18 cellular contexts compared by ENCODE assay signal in genomic region chr20:39627765-39628164, GRCh38.
A peak's percentile ranks its signal among the peaks of the same experiment; 100 is the strongest.
DNase-seq lines count a peak whose midpoint lies in the region; ATAC-seq and TF ChIP-seq lines count a peak whose summit lies in the region.
"Had no signal": no experiment of that assay in that cellular context is flagged by ENCODE, and none has a peak within 500 bp of the region (broad histone marks: within the 10 kb centered on the region; RNA-seq: fewer than 3 reads in every experiment).

No MANE protein-coding gene starts in this region.

- no peak for TF ChIP-seq POLR2A in gastroesophageal sphincter (IDR thresholded peaks at IDR 0.05)

- no peaks in the 10 kb centered on the region for H3K9me3 Mint-ChIP-seq in MCF 10A (ENCODE audit: unreplicated experiment)
- no peaks in the 10 kb centered on the region for H3K9me3 Mint-ChIP-seq in activated CD4-positive, alpha-beta T cell treated with anti-CD3 and anti-CD28 coated beads for 36 hours (ENCODE audit: low read depth)
- H3K9me3 Mint-ChIP-seq: CD4-positive, alpha-beta T cell; GM23338 had no signal

- H2AFZ ChIP-seq in mammary epithelial cell (ENCODE audit: low read depth, low read length) = no peak overlapping the region
- H2AFZ ChIP-seq in GM23248 = no peak overlapping the region
- H2AFZ ChIP-seq: GM23338 had no signal

- H3K9ac ChIP-seq in mammary epithelial cell (ENCODE audit: insufficient read depth, low read length) (no peak overlapping the region), GM23248 (no peak overlapping the region)

- H3F3A ChIP-seq in GM23248 (ENCODE audit: insufficient read depth) = peaks cover 15% of the 10 kb centered on the region; the same call in 1 of the 2 replicates

- H3K9me3 ChIP-seq in mammary epithelial cell (replicated peaks; ENCODE audit: insufficient read depth, low read length) (peaks cover 4% of the 10 kb centered on the region), GM23248 (ENCODE audit: low read depth) (no peaks in the 10 kb centered on the region), gastroesophageal sphincter (peaks cover 0 to 5% (median 0%) of the 10 kb centered on the region in 3 donors)
- H3K9me3 ChIP-seq: A549, Caco-2 had no signal

- H3K27ac ChIP-seq in mammary epithelial cell (ENCODE audit: insufficient read depth, low read depth, low read length) = no peak overlapping the region
- no peak overlapping the region for H3K27ac ChIP-seq in GM23248
- no peak overlapping the region for H3K27ac ChIP-seq in gastroesophageal sphincter
- H3K27ac ChIP-seq: 22Rv1, A549, C4-2B, HL-60 had no signal

- H3K4me1 Mint-ChIP-seq in MCF 10A (ENCODE audit: insufficient read depth, unreplicated experiment) = peaks cover 55% of the 10 kb centered on the region
- no peaks in the 10 kb centered on the region for H3K4me1 Mint-ChIP-seq in activated CD4-positive, alpha-beta T cell treated with anti-CD3 and anti-CD28 coated beads for 36 hours

- no peaks in the 10 kb centered on the region for H3K27me3 Mint-ChIP-seq in MCF 10A (ENCODE audit: insufficient read depth, unreplicated experiment)
- peaks cover 4% of the 10 kb centered on the region for H3K27me3 Mint-ChIP-seq in activated CD4-positive, alpha-beta T cell treated with anti-CD3 and anti-CD28 coated beads for 36 hours
- H3K27me3 Mint-ChIP-seq: CD4-positive, alpha-beta T cell had no signal

- H3K27me3 ChIP-seq in mammary epithelial cell (ENCODE audit: insufficient read depth, low read length) (no peaks in the 10 kb centered on the region), GM23248 (replicated peaks; ENCODE audit: insufficient read depth) (no peaks in the 10 kb centered on the region), gastroesophageal sphincter (no peaks in the 10 kb centered on the region)

- no peaks in the 10 kb centered on the region for H3K79me2 ChIP-seq in mammary epithelial cell (ENCODE audit: insufficient read depth, low read length)
- no peaks in the 10 kb centered on the region for H3K79me2 ChIP-seq in GM23248 (ENCODE audit: insufficient read depth)

- H3K4me2 ChIP-seq in mammary epithelial cell (ENCODE audit: insufficient read depth, low read depth, low read length) (no peak overlapping the region), GM23248 (ENCODE audit: unreplicated experiment) (no peak overlapping the region)
- H3K4me2 ChIP-seq: A549, GM23338 had no signal

- H3K4me3 Mint-ChIP-seq in MCF 10A (ENCODE audit: unreplicated experiment) = no peak overlapping the region
- H3K4me3 Mint-ChIP-seq in activated CD4-positive, alpha-beta T cell treated with anti-CD3 and anti-CD28 coated beads for 36 hours = no peak overlapping the region
- H3K4me3 Mint-ChIP-seq: CD4-positive, alpha-beta T cell; GM23338 had no signal

- no peaks in the 10 kb centered on the region for H3K9me2 ChIP-seq in GM23248 (ENCODE audit: insufficient read depth)

- TF ChIP-seq CTCF in MCF 10A (IDR thresholded peaks at IDR 0.05; ENCODE audit: unreplicated experiment) (no peak), mammary epithelial cell (conservative IDR thresholded peaks at IDR 0.05 in 1 of 2, IDR thresholded peaks at IDR 0.05 in 1 of 2; ENCODE audit: extremely low read depth in 1 of 2, insufficient read depth in 1 of 2, low read depth in 1 of 2, low read length in 2 of 2) (no peak), epithelial cell of esophagus (IDR thresholded peaks at IDR 0.05; ENCODE audit: insufficient read depth, low read depth, low read length, missing control alignments) (no peak), gastroesophageal sphincter (IDR thresholded peaks at IDR 0.05) (no peak)

- no peak for TF ChIP-seq EP300 in gastroesophageal sphincter (IDR thresholded peaks at IDR 0.05)

- H4K20me1 ChIP-seq in mammary epithelial cell (ENCODE audit: insufficient read depth, low read length) = no peaks in the 10 kb centered on the region
- H4K20me1 ChIP-seq in GM23248 (ENCODE audit: insufficient read depth) = no peaks in the 10 kb centered on the region

- WGBS in mammary epithelial cell (ENCODE audit: low coverage, missing lambda C conversion rate) = 54% methylated on average over 1 of the region's 1 CpG
- 7 to 27% methylated on average over 1 of the region's 1 CpG for WGBS in GM23248 (ENCODE audit: low coverage in 1 of 2, low lambda C conversion rate in 2 of 2, missing lambda C conversion rate in 2 of 2), 2 experiments
- 75 to 82% methylated on average over 1 of the region's 1 CpG for WGBS in gastroesophageal sphincter (ENCODE audit: low coverage in 1 of 2), 2 donors

- peak; percentile 57 for ATAC-seq in gastroesophageal sphincter
- ATAC-seq in activated CD4-positive, alpha-beta T cell treated with anti-CD3 and anti-CD28 coated beads for 36 hours = no peak
- ATAC-seq: A549, GM23338 had no signal

- POLR2A ChIA-PET in MCF 10A (lab: Yijun Ruan, JAX) = interaction anchor here (0.6 to 1.2 kb wide), 3 partner anchors 22 to 107 kb away, joined by 3 read pairs; no protein-coding TSS in a partner anchor
- POLR2A ChIA-PET in activated CD4-positive, alpha-beta T cell treated with anti-CD3 and anti-CD28 coated beads for 36 hours (lab: Charles Lee) = no interaction called here

- DNase-seq in MCF 10A (ENCODE audit: unreplicated experiment) (peak; percentile 61), mammary epithelial cell (no peak), GM23248 (peak; percentile 1), epithelial cell of esophagus (ENCODE audit: low read depth) (peak; percentile 24), activated gamma-delta T cell (lab: John Stamatoyannopoulos, UW) (no peak)
- DNase-seq in activated CD4-positive, alpha-beta T cell treated with anti-CD3 and anti-CD28 coated beads for 36 hours = no peak
- DNase-seq in stimulated activated CD4-positive, alpha-beta T cell treated with anti-CD3 and anti-CD28 coated beads, Interleukin-15, amount 100 ng/mL, for 24 hours = no peak
- DNase-seq: AML-193; Caco-2; CD4-positive, alpha-beta T cell; GDM1; HCEC 1CT had no signal

- in situ Hi-C loops in mammary epithelial cell (cut with MboI; ENCODE audit: low sequenced_read_pairs in 2 of 2) (no loop called here), GM23248 (cut with MboI) (no loop called here)

- intact Hi-C loops in MCF 10A (cut with micrococcal nuclease) (no loop called here), mammary epithelial cell (cut with micrococcal nuclease) (no loop called here)
- intact Hi-C loops in activated CD4-positive, alpha-beta T cell treated with anti-CD3 and anti-CD28 coated beads for 36 hours (cut with DNase I, micrococcal nuclease) = no loop called here

- H3K4me1 ChIP-seq in mammary epithelial cell (ENCODE audit: insufficient read depth, low read length) = peaks cover 3% of the 10 kb centered on the region
- H3K4me1 ChIP-seq in GM23248 (ENCODE audit: insufficient read depth) = peaks cover 9% of the 10 kb centered on the region; the same call in 1 of the 2 replicates
- no peaks in the 10 kb centered on the region for H3K4me1 ChIP-seq in gastroesophageal sphincter
- H3K4me1 ChIP-seq: A549, Caco-2 had no signal

- no TSS peak for BruUV-seq in MCF 10A (replicated peaks; lab: Mats Ljungman, UMichigan)
- no TSS peak for BruUV-seq in mammary epithelial cell (replicated peaks; lab: Mats Ljungman, UMichigan)

- CTCF ChIA-PET in MCF 10A (lab: Yijun Ruan, JAX) = interaction anchor here (0.9 to 1.1 kb wide), 2 partner anchors 363 to 413 kb away, joined by 3 to 5 read pairs; no protein-coding TSS in a partner anchor
- CTCF ChIA-PET in mammary epithelial cell (lab: Charles Lee; ENCODE audit: low non-redundant PET) = no interaction called here
- CTCF ChIA-PET in activated CD4-positive, alpha-beta T cell treated with anti-CD3 and anti-CD28 coated beads for 36 hours (lab: Charles Lee) = interaction anchor here (0.7 kb wide), 1 partner anchor 17 kb away, joined by 3 read pairs; no protein-coding TSS in a partner anchor

- no peaks in the 10 kb centered on the region for H3K36me3 Mint-ChIP-seq in MCF 10A (ENCODE audit: insufficient read depth, unreplicated experiment)
- H3K36me3 Mint-ChIP-seq in activated CD4-positive, alpha-beta T cell treated with anti-CD3 and anti-CD28 coated beads for 36 hours (ENCODE audit: low read depth) = no peaks in the 10 kb centered on the region

- no peak overlapping the region for H3K4me3 ChIP-seq in mammary epithelial cell (replicated peaks in 1 of 3; ENCODE audit: insufficient read depth in 1 of 3, low read depth in 2 of 3, low read length in 3 of 3)
- H3K4me3 ChIP-seq in GM23248 = no peak overlapping the region
- no peak overlapping the region for H3K4me3 ChIP-seq in epithelial cell of esophagus (ENCODE audit: low read length)
- H3K4me3 ChIP-seq in gastroesophageal sphincter = no peak overlapping the region
- H3K4me3 ChIP-seq: A549, GM23338 had no signal

- dilution Hi-C loops in mammary epithelial cell (cut with HindIII; ENCODE audit: low sequenced_read_pairs) = no loop called here

- peak overlapping the region; percentile 84 for H3K27ac Mint-ChIP-seq in MCF 10A (ENCODE audit: low read depth, unreplicated experiment)
- H3K27ac Mint-ChIP-seq in activated CD4-positive, alpha-beta T cell treated with anti-CD3 and anti-CD28 coated beads for 36 hours = no peak overlapping the region
- H3K27ac Mint-ChIP-seq: CD4-positive, alpha-beta T cell; GM23338 had no signal

- no peaks in the 10 kb centered on the region for H3K36me3 ChIP-seq in mammary epithelial cell (ENCODE audit: insufficient read depth, low read length)
- no peaks in the 10 kb centered on the region for H3K36me3 ChIP-seq in GM23248 (ENCODE audit: low read depth)
- no peaks in the 10 kb centered on the region for H3K36me3 ChIP-seq in gastroesophageal sphincter

Comparison
In these comparisons a context has a peak if more than half of its experiments do, and no peak if none do; other contexts are left out.
1. DNase-seq: peak in MCF 10A (single experiment), GM23248 (single experiment) and epithelial cell of esophagus (single experiment); none in mammary epithelial cell (single experiment), activated gamma-delta T cell (single experiment), activated CD4-positive, alpha-beta T cell treated with anti-CD3 and anti-CD28 coated beads for 36 hours (single experiment) and stimulated activated CD4-positive, alpha-beta T cell treated with anti-CD3 and anti-CD28 coated beads, Interleukin-15, amount 100 ng/mL, for 24 hours (single experiment).